1 cellular context compared by ENCODE assay signal in genomic region chr1:226934483-226935237, GRCh38.
A peak's percentile ranks its signal among the peaks of the same experiment; 100 is the strongest.
TF ChIP-seq lines count a peak whose summit lies in the region.

No MANE protein-coding gene starts in this region.

TF ChIP-seq in K562, 482 proteins besides CTCF, POLR2A, EP300 and RAD21 (continued from another document):
- TF ChIP-seq ZNF280B (CRISPR knock-in tag; IDR thresholded peaks at IDR 0.05) (peak; percentile 88; the same call in 1 of the 2 replicates), ZNF197 (CRISPR knock-in tag; IDR thresholded peaks at IDR 0.05; ENCODE audit: low read depth) (no peak), RBM25 (IDR thresholded peaks at IDR 0.05; ENCODE audit: low read depth, low read length, severe bottlenecking) (peak; percentile 50), JUN (IDR thresholded peaks at IDR 0.05; ENCODE audit: borderline replicate concordance, low read depth, low read length) (0 out of 2 replicates have a peak, but pooled peaks have one; percentile 16), JUN (CRISPR knock-in tag; IDR thresholded peaks at IDR 0.05; ENCODE audit: borderline replicate concordance) (no peak), SNAPC5 (CRISPR knock-in tag; IDR thresholded peaks at IDR 0.05) (no peak), ZNF280A (IDR thresholded peaks at IDR 0.05; ENCODE audit: low read depth, partially characterized antibody) (peak; percentile 94), CBX3 (IDR thresholded peaks at IDR 0.05; ENCODE audit: borderline replicate concordance in 1 of 2, low read length in 2 of 2) (peak in 1 of 2 experiments; percentile 99; a peak in 2 of 3 replicates), GTF2E2 (tag; IDR thresholded peaks at IDR 0.05) (0 out of 2 replicates have a peak, but pooled peaks have one; percentile 22), CBX5 (IDR thresholded peaks at IDR 0.05; ENCODE audit: borderline replicate concordance, low read depth) (peak; percentile 70), ZEB2 (IDR thresholded peaks at IDR 0.05) (peak; percentile 59; the same call in 1 of the 2 replicates), ARNT (IDR thresholded peaks at IDR 0.05) (0 out of 4 replicates have a peak, but pooled peaks of 1 of the 2 experiments have one; percentile 58)
- TF ChIP-seq, protein P1, sequence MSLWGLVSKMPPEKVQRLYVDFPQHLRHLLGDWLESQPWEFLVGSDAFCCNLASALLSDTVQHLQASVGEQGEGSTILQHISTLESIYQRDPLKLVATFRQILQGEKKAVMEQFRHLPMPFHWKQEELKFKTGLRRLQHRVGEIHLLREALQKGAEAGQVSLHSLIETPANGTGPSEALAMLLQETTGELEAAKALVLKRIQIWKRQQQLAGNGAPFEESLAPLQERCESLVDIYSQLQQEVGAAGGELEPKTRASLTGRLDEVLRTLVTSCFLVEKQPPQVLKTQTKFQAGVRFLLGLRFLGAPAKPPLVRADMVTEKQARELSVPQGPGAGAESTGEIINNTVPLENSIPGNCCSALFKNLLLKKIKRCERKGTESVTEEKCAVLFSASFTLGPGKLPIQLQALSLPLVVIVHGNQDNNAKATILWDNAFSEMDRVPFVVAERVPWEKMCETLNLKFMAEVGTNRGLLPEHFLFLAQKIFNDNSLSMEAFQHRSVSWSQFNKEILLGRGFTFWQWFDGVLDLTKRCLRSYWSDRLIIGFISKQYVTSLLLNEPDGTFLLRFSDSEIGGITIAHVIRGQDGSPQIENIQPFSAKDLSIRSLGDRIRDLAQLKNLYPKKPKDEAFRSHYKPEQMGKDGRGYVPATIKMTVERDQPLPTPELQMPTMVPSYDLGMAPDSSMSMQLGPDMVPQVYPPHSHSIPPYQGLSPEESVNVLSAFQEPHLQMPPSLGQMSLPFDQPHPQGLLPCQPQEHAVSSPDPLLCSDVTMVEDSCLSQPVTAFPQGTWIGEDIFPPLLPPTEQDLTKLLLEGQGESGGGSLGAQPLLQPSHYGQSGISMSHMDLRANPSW (CRISPR knock-in tag; IDR thresholded peaks at IDR 0.05) = no peak
